ENCODE assay signal across 19 cellular contexts in the genomic region with DNA sequence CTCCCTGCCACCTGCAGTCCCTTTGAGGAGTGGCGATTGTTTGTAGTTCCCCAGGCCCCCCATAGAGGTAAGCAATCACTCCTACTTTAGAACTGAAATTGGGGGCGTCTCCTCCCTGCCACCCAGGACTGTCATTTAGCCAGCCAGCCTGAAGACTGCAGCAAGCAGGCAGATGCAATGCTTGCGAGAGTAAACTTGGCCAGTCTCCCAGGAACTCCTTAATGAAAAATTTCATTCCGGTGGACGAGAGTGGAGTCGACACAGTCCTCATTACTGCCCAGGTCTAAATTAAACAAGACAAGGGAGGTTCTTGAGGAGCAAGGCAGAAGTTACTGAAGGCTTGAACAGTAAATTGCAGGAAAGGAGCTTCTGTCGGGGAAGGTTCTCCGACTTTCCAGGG.
A peak's percentile ranks its signal among the peaks of the same experiment; 100 is the strongest.
DNase-seq lines count a peak whose midpoint lies in the region; ATAC-seq and TF ChIP-seq lines count a peak whose summit lies in the region.
"Had no signal": no experiment of that assay in that cellular context is flagged by ENCODE, and none has a peak within 500 bp of the region (broad histone marks: within the 10 kb centered on the region; RNA-seq: fewer than 3 reads in every experiment).

No MANE protein-coding gene starts in this region.

- H4K91ac ChIP-seq in neuronal stem cell (ENCODE audit: low read depth, low read length, poor library complexity), result no peak overlapping the region

- no peak overlapping the region for H3K4me3 ChIP-seq in neuronal stem cell (ENCODE audit: low read length in 2 of 2)
- H3K4me3 ChIP-seq: adrenal gland, heart right ventricle, PC-9, psoas muscle had no signal

- H2AFZ ChIP-seq in neuronal stem cell (ENCODE audit: low read length), result no peak overlapping the region
- H2AFZ ChIP-seq: PC-9 had no signal

- no peak for TF ChIP-seq CTCF in GM13976 (IDR thresholded peaks at IDR 0.05; ENCODE audit: borderline replicate concordance, control extremely low read depth, extremely low read depth, insufficient read depth, missing control alignments)

- no peak overlapping the region for H3K4ac ChIP-seq in neuronal stem cell (ENCODE audit: low read length)

- H2AK5ac ChIP-seq in neuronal stem cell (ENCODE audit: low read depth, low read length), result no peak overlapping the region

- ATAC-seq in GM19467 (IDR thresholded peaks at IDR 0.05; ENCODE audit: unreplicated experiment), result no peak
- no peak for ATAC-seq in HG03045 (IDR thresholded peaks at IDR 0.05; ENCODE audit: unreplicated experiment)
- ATAC-seq: activated CD8-positive, alpha-beta memory T cell treated with anti-CD3 and anti-CD28 coated beads, Interleukin-2, amount 10 ng/mL, durations not matched to agents 7 days and 5 days; psoas muscle had no signal

- no peak overlapping the region for H3K14ac ChIP-seq in neuronal stem cell (ENCODE audit: low read length)

- H2BK5ac ChIP-seq in neuronal stem cell (ENCODE audit: low read length), result no peak overlapping the region

- DNase-seq in NCI-H1417 (lab: John Stamatoyannopoulos, UW) (peak in 2 of 3 experiments; percentile 48 to 67), NCI-H1417 treated with DMSO at 0.1 percent for 48 hours (lab: John Stamatoyannopoulos, UW) (no peak), NCI-H1092 (lab: John Stamatoyannopoulos, UW) (peak; percentile 36), astrocyte of the hippocampus (ENCODE audit: low read depth, low spot score) (peak; percentile 73), neuronal stem cell (ENCODE audit: low spot score) (no peak), GM13976 (ENCODE audit: low spot score) (no peak)
- DNase-seq: activated CD8-positive, alpha-beta memory T cell treated with anti-CD3 and anti-CD28 coated beads, Interleukin-2, amount 10 ng/mL, durations not matched to agents 7 days and 5 days; effector CD8-positive, alpha-beta T cell; EL; MM.1S; PC-9; psoas muscle; stimulated activated CD4-positive, alpha-beta T cell treated with anti-CD3 and anti-CD28 coated beads, Interleukin-4, amount 100 ng/mL, for 24 hours; T1000 had no signal

- H3K23ac ChIP-seq in neuronal stem cell (ENCODE audit: low read depth, low read length, poor library complexity), result no peak overlapping the region

- no peaks in the 10 kb centered on the region for H3K36me3 ChIP-seq in neuronal stem cell (replicated peaks in 1 of 2; ENCODE audit: control insufficient read depth in 2 of 2, insufficient read depth in 2 of 2, low read length in 2 of 2)
- H3K36me3 ChIP-seq: adrenal gland, heart right ventricle had no signal

- H2BK15ac ChIP-seq in neuronal stem cell (ENCODE audit: low read length), result no peak overlapping the region

- H3K18ac ChIP-seq in neuronal stem cell (ENCODE audit: low read length), result peak overlapping the region; percentile 50

- H3K4me2 ChIP-seq in neuronal stem cell (ENCODE audit: insufficient read depth, low read length, poor library complexity, severe bottlenecking), result no peak overlapping the region
- H3K4me2 ChIP-seq: PC-9 had no signal

- no CpG with 5 or more reads among the region's 8 CpGs for WGBS in neuronal stem cell (ENCODE audit: extremely low coverage in 2 of 2, insufficient read length in 2 of 2, insufficient replicate concordance in 1 of 2), 2 donors

- no peaks in the 10 kb centered on the region for H3K9me3 ChIP-seq in neuronal stem cell (replicated peaks in 1 of 2; ENCODE audit: control insufficient read depth in 2 of 2, insufficient read depth in 1 of 2, low read depth in 1 of 2, low read length in 2 of 2)
- H3K9me3 ChIP-seq: adrenal gland, heart right ventricle, psoas muscle had no signal

- H3K27me3 ChIP-seq in neuronal stem cell (ENCODE audit: control insufficient read depth in 3 of 3, insufficient read depth in 3 of 3, low read depth in 1 of 3, low read length in 3 of 3), result no peaks in the 10 kb centered on the region
- H3K27me3 ChIP-seq: adrenal gland, heart right ventricle had no signal

- no peak overlapping the region for H4K8ac ChIP-seq in neuronal stem cell (ENCODE audit: low read depth, low read length)

- H2BK12ac ChIP-seq in neuronal stem cell (ENCODE audit: low read length), result no peak overlapping the region

- H3K4me1 ChIP-seq in neuronal stem cell (ENCODE audit: control insufficient read depth in 2 of 2, insufficient read depth in 1 of 2, low read depth in 1 of 2, low read length in 2 of 2), result peaks cover 26 to 27% of the 10 kb centered on the region in 2 donors
- H3K4me1 ChIP-seq: psoas muscle had no signal

- in situ Hi-C loops in GM13976 (cut with MboI; ENCODE audit: low sequenced_read_pairs, unreplicated experiment), result no loop called here

- no peak overlapping the region for H3K27ac ChIP-seq in neuronal stem cell (replicated peaks; ENCODE audit: low read length)
- H3K27ac ChIP-seq: adrenal gland, HL-60, PC-9, psoas muscle had no signal

- H2BK120ac ChIP-seq in neuronal stem cell (ENCODE audit: low read depth, low read length), result no peak overlapping the region

- no peak overlapping the region for H3K9ac ChIP-seq in neuronal stem cell (ENCODE audit: low read depth, low read length, poor library complexity)

- no peaks in the 10 kb centered on the region for H3K79me1 ChIP-seq in neuronal stem cell (ENCODE audit: low read depth, low read length)

Comparison
In these comparisons a context has a peak if more than half of its experiments do, and no peak if none do; other contexts are left out.
1. DNase-seq: peak in NCI-H1417 (2 of 3), NCI-H1092 (single experiment) and astrocyte of the hippocampus (single experiment); none in NCI-H1417 treated with DMSO at 0.1 percent for 48 hours (single experiment), neuronal stem cell (single experiment) and GM13976 (single experiment).